13 cellular contexts compared by ENCODE assay signal in genomic region chr9:33041459-33042188, GRCh38. TPM values are rescaled to one million over a fixed set of nuclear protein-coding genes. Genes with fewer than 3 reads are reported as not detected.
DNase-seq lines count a peak whose midpoint lies in the region; ATAC-seq, FAIRE-seq and TF ChIP-seq lines count a peak whose summit lies in the region.
"Had no signal": no experiment of that assay in that cellular context is flagged by ENCODE, and none has a peak within 500 bp of the region (broad histone marks: within the 10 kb centered on the region; RNA-seq: fewer than 3 reads in every experiment).

No MANE protein-coding gene starts in this region.

- no peak for DNase-seq in activated CD4-positive, alpha-beta T cell treated with anti-CD3 and anti-CD28 coated beads for 36 hours
- no peak for DNase-seq in activated CD4-positive, alpha-beta T cell treated with anti-CD3 and anti-CD28 coated beads, Interleukin-2, amount 50 U/mL, for 48 hours
- DNase-seq in NOMO-1 treated with DMSO at 0.1 percent for 48 hours (lab: John Stamatoyannopoulos, UW; ENCODE audit: unreplicated experiment), result peak; percentile 79
- DNase-seq in epithelial cell of esophagus (ENCODE audit: low read depth), result peak; percentile 40
- DNase-seq in renal cortical epithelial cell (ENCODE audit: low read depth), result peak; percentile 58
- DNase-seq in GM19239 (ENCODE audit: insufficient read length, low spot score), result no peak
- no peak for DNase-seq in NCI-H524 treated with DMSO at 0.1 percent for 48 hours (lab: John Stamatoyannopoulos, UW)
- no peak for DNase-seq in H7
- DNase-seq: activated naive CD8-positive, alpha-beta T cell treated with anti-CD3 and anti-CD28 coated beads, Interleukin-2, amount 10 ng/mL, durations not matched to agents 7 days and 5 days; DMS79 had no signal

- H3K27me3 ChIP-seq in H7 (ENCODE audit: control insufficient read depth, insufficient read depth, low read length), result no peaks in the 10 kb centered on the region

- no peaks in the 10 kb centered on the region for H3K9me3 Mint-ChIP-seq in activated CD4-positive, alpha-beta T cell treated with anti-CD3 and anti-CD28 coated beads for 36 hours (ENCODE audit: low read depth)
- H3K9me3 Mint-ChIP-seq: activated naive CD8-positive, alpha-beta T cell treated with anti-CD3 and anti-CD28 coated beads, Interleukin-2, amount 10 ng/mL, durations not matched to agents 7 days and 5 days; mesothelial cell of epicardium; T-helper 2 cell treated with Interferon-gamma antibody and Interleukin-4, amounts not matched to agents 5 μg/mL and 100 μg/mL, for 36 hours had no signal

- peaks cover 17% of the 10 kb centered on the region for H3K4me1 Mint-ChIP-seq in activated CD4-positive, alpha-beta T cell treated with anti-CD3 and anti-CD28 coated beads for 36 hours

- CTCF ChIA-PET in activated CD4-positive, alpha-beta T cell treated with anti-CD3 and anti-CD28 coated beads for 36 hours (lab: Charles Lee), result no interaction called here

- H3K36me3 ChIP-seq in H7 (replicated peaks; ENCODE audit: control insufficient read depth, insufficient read depth, low read length), result peaks cover 13% of the 10 kb centered on the region

- FAIRE-seq in GM19239 (lab: Jason Lieb, UNC), result no peak

- TF ChIP-seq CTCF in epithelial cell of esophagus (IDR thresholded peaks at IDR 0.05; ENCODE audit: insufficient read depth, low read depth, low read length, missing control alignments), result no peak

- no peak overlapping the region for H3K4me3 ChIP-seq in epithelial cell of esophagus (ENCODE audit: low read length)
- no peak overlapping the region for H3K4me3 ChIP-seq in H7 (ENCODE audit: insufficient read depth, low read depth, low read length)

- H3K36me3 Mint-ChIP-seq in activated CD4-positive, alpha-beta T cell treated with anti-CD3 and anti-CD28 coated beads for 36 hours (ENCODE audit: low read depth), result peaks cover 38% of the 10 kb centered on the region

- ATAC-seq in activated CD4-positive, alpha-beta T cell treated with anti-CD3 and anti-CD28 coated beads for 36 hours, result no peak
- ATAC-seq: Panc1 had no signal

- intact Hi-C loops in activated CD4-positive, alpha-beta T cell treated with anti-CD3 and anti-CD28 coated beads for 36 hours (cut with DNase I, micrococcal nuclease), result no loop called here

- H3K27me3 Mint-ChIP-seq in activated CD4-positive, alpha-beta T cell treated with anti-CD3 and anti-CD28 coated beads for 36 hours, result no peaks in the 10 kb centered on the region
- H3K27me3 Mint-ChIP-seq: activated naive CD8-positive, alpha-beta T cell treated with anti-CD3 and anti-CD28 coated beads, Interleukin-2, amount 10 ng/mL, durations not matched to agents 7 days and 5 days had no signal

- POLR2A ChIA-PET in activated CD4-positive, alpha-beta T cell treated with anti-CD3 and anti-CD28 coated beads for 36 hours (lab: Charles Lee), result interaction anchor here (1.0 kb wide), 1 partner anchor 17 kb away, joined by 3 read pairs; the partner anchor contains the start of gene DNAJA1

- H3K4me3 Mint-ChIP-seq in activated CD4-positive, alpha-beta T cell treated with anti-CD3 and anti-CD28 coated beads for 36 hours, result no peak overlapping the region
- H3K4me3 Mint-ChIP-seq: activated naive CD8-positive, alpha-beta T cell treated with anti-CD3 and anti-CD28 coated beads, Interleukin-2, amount 10 ng/mL, durations not matched to agents 7 days and 5 days; mesothelial cell of epicardium; T-helper 2 cell treated with Interferon-gamma antibody and Interleukin-4, amounts not matched to agents 5 μg/mL and 100 μg/mL, for 36 hours had no signal

- peak overlapping the region; percentile 24 for H3K27ac Mint-ChIP-seq in activated CD4-positive, alpha-beta T cell treated with anti-CD3 and anti-CD28 coated beads for 36 hours
- H3K27ac Mint-ChIP-seq: activated naive CD8-positive, alpha-beta T cell treated with anti-CD3 and anti-CD28 coated beads, Interleukin-2, amount 10 ng/mL, durations not matched to agents 7 days and 5 days; mesothelial cell of epicardium; T-helper 2 cell treated with Interferon-gamma antibody and Interleukin-4, amounts not matched to agents 5 μg/mL and 100 μg/mL, for 36 hours had no signal

RNA-seq across cellular contexts. Expression of gene DNAJA1, which starts 16.6 kb away (rescaled TPM):
- 100 to 1,000 TPM; 198 to 266 TPM for total RNA-seq in activated CD4-positive, alpha-beta T cell treated with anti-CD3 and anti-CD28 coated beads for 36 hours
- 130 and 185 TPM in 2 replicates for total RNA-seq in renal cortical epithelial cell
- total RNA-seq in H7 (2014; rRNA removed; shearing (Covaris generic)), result 52.4 and 53.8 TPM in 2 replicates

RNA-seq across cellular contexts. Expression of gene SMU1, which starts 34.9 kb away (rescaled TPM):
- 10 to 100 TPM; 23.2 to 29.6 TPM for total RNA-seq in activated CD4-positive, alpha-beta T cell treated with anti-CD3 and anti-CD28 coated beads for 36 hours
- 36.1 and 45.7 TPM in 2 replicates for total RNA-seq in renal cortical epithelial cell
- total RNA-seq in H7 (2014; rRNA removed; shearing (Covaris generic)), result 30.4 and 33.7 TPM in 2 replicates

RNA-seq across cellular contexts. Expression of gene APTX, which starts 40.2 kb away (rescaled TPM):
- total RNA-seq in activated CD4-positive, alpha-beta T cell treated with anti-CD3 and anti-CD28 coated beads for 36 hours, result 10 to 100 TPM; 49.4 to 49.7 TPM
- 48.4 and 54.2 TPM in 2 replicates for total RNA-seq in renal cortical epithelial cell
- total RNA-seq in H7 (2014; rRNA removed; shearing (Covaris generic)), result 45.0 and 50.7 TPM in 2 replicates

Comparison
In these comparisons a context has a peak if more than half of its experiments do, and no peak if none do; other contexts are left out.
1. DNase-seq: peak in NOMO-1 treated with DMSO at 0.1 percent for 48 hours (single experiment), epithelial cell of esophagus (single experiment) and renal cortical epithelial cell (single experiment); none in activated CD4-positive, alpha-beta T cell treated with anti-CD3 and anti-CD28 coated beads for 36 hours (single experiment), activated CD4-positive, alpha-beta T cell treated with anti-CD3 and anti-CD28 coated beads, Interleukin-2, amount 50 U/mL, for 48 hours (0 of 2), GM19239 (single experiment), NCI-H524 treated with DMSO at 0.1 percent for 48 hours (single experiment) and H7 (single experiment).